1 cellular context compared by ENCODE assay signal in genomic region chr17:28357061-28357900, GRCh38.
TF ChIP-seq lines count a peak whose summit lies in the region.

Gene POLDIP2 (minus strand): TSS chr17:28357527. CDS start chr17:28357448, 79 bp downstream.

TF ChIP-seq in HepG2, 621 proteins besides CTCF, POLR2A, EP300 and RAD21 (continued from another document and continues in another):
- TF ChIP-seq, protein P1, sequence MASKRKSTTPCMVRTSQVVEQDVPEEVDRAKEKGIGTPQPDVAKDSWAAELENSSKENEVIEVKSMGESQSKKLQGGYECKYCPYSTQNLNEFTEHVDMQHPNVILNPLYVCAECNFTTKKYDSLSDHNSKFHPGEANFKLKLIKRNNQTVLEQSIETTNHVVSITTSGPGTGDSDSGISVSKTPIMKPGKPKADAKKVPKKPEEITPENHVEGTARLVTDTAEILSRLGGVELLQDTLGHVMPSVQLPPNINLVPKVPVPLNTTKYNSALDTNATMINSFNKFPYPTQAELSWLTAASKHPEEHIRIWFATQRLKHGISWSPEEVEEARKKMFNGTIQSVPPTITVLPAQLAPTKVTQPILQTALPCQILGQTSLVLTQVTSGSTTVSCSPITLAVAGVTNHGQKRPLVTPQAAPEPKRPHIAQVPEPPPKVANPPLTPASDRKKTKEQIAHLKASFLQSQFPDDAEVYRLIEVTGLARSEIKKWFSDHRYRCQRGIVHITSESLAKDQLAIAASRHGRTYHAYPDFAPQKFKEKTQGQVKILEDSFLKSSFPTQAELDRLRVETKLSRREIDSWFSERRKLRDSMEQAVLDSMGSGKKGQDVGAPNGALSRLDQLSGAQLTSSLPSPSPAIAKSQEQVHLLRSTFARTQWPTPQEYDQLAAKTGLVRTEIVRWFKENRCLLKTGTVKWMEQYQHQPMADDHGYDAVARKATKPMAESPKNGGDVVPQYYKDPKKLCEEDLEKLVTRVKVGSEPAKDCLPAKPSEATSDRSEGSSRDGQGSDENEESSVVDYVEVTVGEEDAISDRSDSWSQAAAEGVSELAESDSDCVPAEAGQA (IDR thresholded peaks at IDR 0.05; ENCODE audit: low read depth): peak; percentile 80
- TF ChIP-seq, protein P1 (CRISPR knock-in tag; IDR thresholded peaks at IDR 0.05; ENCODE audit: borderline replicate concordance): peak; percentile 33; the same call in 1 of the 2 replicates
- TF ChIP-seq ZNF264 (CRISPR knock-in tag; IDR thresholded peaks at IDR 0.05) (peak; percentile 22; the same call in 1 of the 2 replicates), SMAD1 (CRISPR knock-in tag; IDR thresholded peaks at IDR 0.05; ENCODE audit: borderline replicate concordance, low read depth) (0 out of 2 replicates have a peak, but pooled peaks have one; percentile 54), ZNF260 (CRISPR knock-in tag; IDR thresholded peaks at IDR 0.05; ENCODE audit: borderline replicate concordance, low read depth) (no peak), ZNF510 (CRISPR knock-in tag; IDR thresholded peaks at IDR 0.05; ENCODE audit: low read depth) (no peak), HNRNPK (IDR thresholded peaks at IDR 0.05; ENCODE audit: low read depth, low read length, poor library complexity, severe bottlenecking) (peak; percentile 58), NFKB2 (CRISPR knock-in tag; IDR thresholded peaks at IDR 0.05; ENCODE audit: borderline replicate concordance) (no peak; the same call in 1 of the 2 replicates), ZKSCAN1 (IDR thresholded peaks at IDR 0.05; ENCODE audit: low read length) (no peak), ZNF746 (CRISPR knock-in tag; IDR thresholded peaks at IDR 0.05) (no peak; the same call in none of the 2 replicates), ZNF709 (CRISPR knock-in tag; IDR thresholded peaks at IDR 0.05) (peak; percentile 76; the same call in 1 of the 2 replicates), ZNF790 (CRISPR knock-in tag; IDR thresholded peaks at IDR 0.05; ENCODE audit: borderline replicate concordance) (0 out of 2 replicates have a peak, but pooled peaks have one; percentile 29), TRIM24 (CRISPR knock-in tag; IDR thresholded peaks at IDR 0.05) (no peak), SALL1 (CRISPR knock-in tag; IDR thresholded peaks at IDR 0.05) (peak; percentile 84), ELF1 (CRISPR knock-in tag; IDR thresholded peaks at IDR 0.05) (peak; percentile 97), ZNF343 (CRISPR knock-in tag; IDR thresholded peaks at IDR 0.05) (no peak), MBD4 (IDR thresholded peaks at IDR 0.05; ENCODE audit: borderline replicate concordance, low read length) (no peak), ONECUT2 (CRISPR knock-in tag; IDR thresholded peaks at IDR 0.05) (no peak), GTF2F1 (IDR thresholded peaks at IDR 0.05; ENCODE audit: low read length) (no peak), ZNF598 (CRISPR knock-in tag; IDR thresholded peaks at IDR 0.05; ENCODE audit: borderline replicate concordance) (no peak), HOXA9 (CRISPR knock-in tag; IDR thresholded peaks at IDR 0.05; ENCODE audit: borderline replicate concordance) (no peak), ZNF451 (CRISPR knock-in tag; IDR thresholded peaks at IDR 0.05) (0 out of 2 replicates have a peak, but pooled peaks have one; percentile 27), CBX2 (IDR thresholded peaks at IDR 0.05; ENCODE audit: low read depth, low read length) (no peak), CBX2 (CRISPR knock-in tag; IDR thresholded peaks at IDR 0.05; ENCODE audit: low read depth) (no peak), CHD2 (IDR thresholded peaks at IDR 0.05; ENCODE audit: low read depth, low read length) (no peak), LBX2 (CRISPR knock-in tag; IDR thresholded peaks at IDR 0.05; ENCODE audit: borderline replicate concordance) (no peak; the same call in 1 of the 2 replicates), ZNF329 (CRISPR knock-in tag; IDR thresholded peaks at IDR 0.05; ENCODE audit: low read depth) (no peak), DMAP1 (CRISPR knock-in tag; IDR thresholded peaks at IDR 0.05) (peak; percentile 66), HNF1B (CRISPR knock-in tag; IDR thresholded peaks at IDR 0.05) (peak; percentile 66; the same call in 1 of the 2 replicates), IRF2 (CRISPR knock-in tag; IDR thresholded peaks at IDR 0.05) (peak; percentile 87; the same call in 1 of the 2 replicates), PAWR (CRISPR knock-in tag; IDR thresholded peaks at IDR 0.05; ENCODE audit: borderline replicate concordance) (no peak), TARDBP (CRISPR knock-in tag; IDR thresholded peaks at IDR 0.05) (peak; percentile 97), RAD51 (IDR thresholded peaks at IDR 0.05; ENCODE audit: borderline replicate concordance) (peak; percentile 56; the same call in 1 of the 2 replicates), KMT2A (CRISPR knock-in tag; IDR thresholded peaks at IDR 0.05) (peak; percentile 91), XBP1 (CRISPR knock-in tag; IDR thresholded peaks at IDR 0.05) (no peak), KAT7 (CRISPR knock-in tag; IDR thresholded peaks at IDR 0.05; ENCODE audit: borderline replicate concordance) (peak; percentile 74; the same call in 1 of the 2 replicates), ZBTB33 (CRISPR knock-in tag; IDR thresholded peaks at IDR 0.05) (no peak; the same call in 1 of the 2 replicates), MAFG (CRISPR knock-in tag; IDR thresholded peaks at IDR 0.05) (no peak), AKAP8 (CRISPR knock-in tag; IDR thresholded peaks at IDR 0.05) (peak; percentile 63; the same call in 1 of the 2 replicates), HNRNPL (IDR thresholded peaks at IDR 0.05; ENCODE audit: low read depth, low read length) (no peak), BORCS8-MEF2B (CRISPR knock-in tag; IDR thresholded peaks at IDR 0.05) (peak; percentile 91)
- TF ChIP-seq, protein P2, sequence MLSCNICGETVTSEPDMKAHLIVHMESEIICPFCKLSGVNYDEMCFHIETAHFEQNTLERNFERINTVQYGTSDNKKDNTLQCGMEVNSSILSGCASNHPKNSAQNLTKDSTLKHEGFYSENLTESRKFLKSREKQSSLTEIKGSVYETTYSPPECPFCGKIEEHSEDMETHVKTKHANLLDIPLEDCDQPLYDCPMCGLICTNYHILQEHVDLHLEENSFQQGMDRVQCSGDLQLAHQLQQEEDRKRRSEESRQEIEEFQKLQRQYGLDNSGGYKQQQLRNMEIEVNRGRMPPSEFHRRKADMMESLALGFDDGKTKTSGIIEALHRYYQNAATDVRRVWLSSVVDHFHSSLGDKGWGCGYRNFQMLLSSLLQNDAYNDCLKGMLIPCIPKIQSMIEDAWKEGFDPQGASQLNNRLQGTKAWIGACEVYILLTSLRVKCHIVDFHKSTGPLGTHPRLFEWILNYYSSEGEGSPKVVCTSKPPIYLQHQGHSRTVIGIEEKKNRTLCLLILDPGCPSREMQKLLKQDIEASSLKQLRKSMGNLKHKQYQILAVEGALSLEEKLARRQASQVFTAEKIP (CRISPR knock-in tag; IDR thresholded peaks at IDR 0.05; ENCODE audit: borderline replicate concordance): no peak
- TF ChIP-seq, protein P3, sequence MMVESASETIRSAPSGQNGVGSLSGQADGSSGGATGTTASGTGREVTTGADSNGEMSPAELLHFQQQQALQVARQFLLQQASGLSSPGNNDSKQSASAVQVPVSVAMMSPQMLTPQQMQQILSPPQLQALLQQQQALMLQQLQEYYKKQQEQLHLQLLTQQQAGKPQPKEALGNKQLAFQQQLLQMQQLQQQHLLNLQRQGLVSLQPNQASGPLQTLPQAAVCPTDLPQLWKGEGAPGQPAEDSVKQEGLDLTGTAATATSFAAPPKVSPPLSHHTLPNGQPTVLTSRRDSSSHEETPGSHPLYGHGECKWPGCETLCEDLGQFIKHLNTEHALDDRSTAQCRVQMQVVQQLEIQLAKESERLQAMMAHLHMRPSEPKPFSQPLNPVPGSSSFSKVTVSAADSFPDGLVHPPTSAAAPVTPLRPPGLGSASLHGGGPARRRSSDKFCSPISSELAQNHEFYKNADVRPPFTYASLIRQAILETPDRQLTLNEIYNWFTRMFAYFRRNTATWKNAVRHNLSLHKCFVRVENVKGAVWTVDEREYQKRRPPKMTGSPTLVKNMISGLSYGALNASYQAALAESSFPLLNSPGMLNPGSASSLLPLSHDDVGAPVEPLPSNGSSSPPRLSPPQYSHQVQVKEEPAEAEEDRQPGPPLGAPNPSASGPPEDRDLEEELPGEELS (CRISPR knock-in tag; IDR thresholded peaks at IDR 0.05): peak; percentile 45; the same call in 1 of the 2 replicates
- TF ChIP-seq, protein P4, sequence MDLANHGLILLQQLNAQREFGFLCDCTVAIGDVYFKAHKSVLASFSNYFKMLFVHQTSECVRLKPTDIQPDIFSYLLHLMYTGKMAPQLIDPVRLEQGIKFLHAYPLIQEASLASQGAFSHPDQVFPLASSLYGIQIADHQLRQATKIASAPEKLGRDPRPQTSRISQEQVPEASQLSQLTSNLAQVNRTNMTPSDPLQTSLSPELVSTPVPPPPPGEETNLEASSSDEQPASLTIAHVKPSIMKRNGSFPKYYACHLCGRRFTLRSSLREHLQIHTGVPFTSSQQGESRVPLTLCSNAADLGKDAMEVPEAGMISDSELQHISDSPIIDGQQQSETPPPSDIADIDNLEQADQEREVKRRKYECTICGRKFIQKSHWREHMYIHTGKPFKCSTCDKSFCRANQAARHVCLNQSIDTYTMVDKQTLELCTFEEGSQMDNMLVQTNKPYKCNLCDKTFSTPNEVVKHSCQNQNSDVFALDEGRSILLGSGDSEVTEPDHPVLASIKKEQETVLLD (CRISPR knock-in tag; IDR thresholded peaks at IDR 0.05; ENCODE audit: low read depth): peak; percentile 81
- TF ChIP-seq, protein P5, sequence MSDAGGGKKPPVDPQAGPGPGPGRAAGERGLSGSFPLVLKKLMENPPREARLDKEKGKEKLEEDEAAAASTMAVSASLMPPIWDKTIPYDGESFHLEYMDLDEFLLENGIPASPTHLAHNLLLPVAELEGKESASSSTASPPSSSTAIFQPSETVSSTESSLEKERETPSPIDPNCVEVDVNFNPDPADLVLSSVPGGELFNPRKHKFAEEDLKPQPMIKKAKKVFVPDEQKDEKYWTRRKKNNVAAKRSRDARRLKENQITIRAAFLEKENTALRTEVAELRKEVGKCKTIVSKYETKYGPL (CRISPR knock-in tag; IDR thresholded peaks at IDR 0.05): peak; percentile 9; the same call in 1 of the 2 replicates
- TF ChIP-seq, protein P6, sequence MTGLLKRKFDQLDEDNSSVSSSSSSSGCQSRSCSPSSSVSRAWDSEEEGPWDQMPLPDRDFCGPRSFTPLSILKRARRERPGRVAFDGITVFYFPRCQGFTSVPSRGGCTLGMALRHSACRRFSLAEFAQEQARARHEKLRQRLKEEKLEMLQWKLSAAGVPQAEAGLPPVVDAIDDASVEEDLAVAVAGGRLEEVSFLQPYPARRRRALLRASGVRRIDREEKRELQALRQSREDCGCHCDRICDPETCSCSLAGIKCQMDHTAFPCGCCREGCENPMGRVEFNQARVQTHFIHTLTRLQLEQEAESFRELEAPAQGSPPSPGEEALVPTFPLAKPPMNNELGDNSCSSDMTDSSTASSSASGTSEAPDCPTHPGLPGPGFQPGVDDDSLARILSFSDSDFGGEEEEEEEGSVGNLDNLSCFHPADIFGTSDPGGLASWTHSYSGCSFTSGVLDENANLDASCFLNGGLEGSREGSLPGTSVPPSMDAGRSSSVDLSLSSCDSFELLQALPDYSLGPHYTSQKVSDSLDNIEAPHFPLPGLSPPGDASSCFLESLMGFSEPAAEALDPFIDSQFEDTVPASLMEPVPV (CRISPR knock-in tag; IDR thresholded peaks at IDR 0.05): peak; percentile 96
